ENCODE assay signal across 8 cellular contexts in genomic region chr7:38630720-38631673, GRCh38. TPM values are rescaled to one million over a fixed set of nuclear protein-coding genes. Genes with fewer than 3 reads are reported as not detected.
DNase-seq lines count a peak whose midpoint lies in the region; ATAC-seq, FAIRE-seq and TF ChIP-seq lines count a peak whose summit lies in the region.

TSS of gene AMPH (minus strand) at chr7:38631373. CDS start at chr7:38631351, 22 bp downstream.

- H3K36me3 ChIP-seq in H1 (ENCODE audit: control insufficient read depth in 2 of 4, insufficient read depth in 4 of 4, low read length in 3 of 4): no peaks in the 10 kb centered on the region
- H3K36me3 ChIP-seq in lower lobe of right lung: no peaks in the 10 kb centered on the region

- no peak within 1 kb of the TSS for H2BK120ac ChIP-seq in H1 (replicated peaks; ENCODE audit: low read depth, low read length)

- DNase-seq in activated naive CD4-positive, alpha-beta T cell treated with anti-CD3 and anti-CD28 coated beads for 36 hours: peak; percentile 31
- DNase-seq in activated naive CD4-positive, alpha-beta T cell treated with Interleukin-2 at 50 U/mL for 16 hours: no peak
- DNase-seq in T-helper 17 cell (no peak), H1 (ENCODE audit: low read depth in 1 of 2, low spot score in 2 of 2) (peak; percentile 44 to 86), lower lobe of right lung (peak; percentile 48), cortex of kidney (lab: John Stamatoyannopoulos, UW) (no peak)
- peak; percentile 55 for DNase-seq in stimulated activated CD8-positive, alpha-beta memory T cell treated with anti-CD3 and anti-CD28 coated beads, Interleukin-4, amount 100 ng/mL, for 48 hours

- no peak within 1 kb of the TSS for H2BK5ac ChIP-seq in H1 (ENCODE audit: low read depth, low read length)

- TF ChIP-seq CTCF in H1 (IDR thresholded peaks at IDR 0.05; ENCODE audit: control extremely low read depth in 1 of 3, insufficient read depth in 1 of 3, low read depth in 1 of 3, low read length in 3 of 3) (0 out of 4 replicates have a peak, but pooled peaks of 1 of the 3 experiments have one; percentile 2), lower lobe of right lung (IDR thresholded peaks at IDR 0.05) (no peak)

- H3K27me3 ChIP-seq in H1 (replicated peaks in 1 of 4; ENCODE audit: control insufficient read depth in 3 of 4, extremely low read depth in 1 of 4, insufficient read depth in 3 of 4, low read length in 3 of 4) (peaks cover 10 to 28% (median 24%) of the 10 kb centered on the region in 4 experiments), lower lobe of right lung (ENCODE audit: low read depth) (peaks cover 32% of the 10 kb centered on the region)

- no peaks in the 10 kb centered on the region for H3K79me2 ChIP-seq in H1 (ENCODE audit: control insufficient read depth in 1 of 2, insufficient read depth in 2 of 2, low read length in 2 of 2)

- H3K4me1 ChIP-seq in H1 (replicated peaks in 1 of 4; ENCODE audit: control insufficient read depth in 3 of 4, insufficient read depth in 4 of 4, low read length in 3 of 4): peaks cover 0 to 3% (median 0%) of the 10 kb centered on the region in 4 experiments; a peak in 1 of 7 replicates
- peaks cover 4% of the 10 kb centered on the region for H3K4me1 ChIP-seq in lower lobe of right lung

- H3K4me2 ChIP-seq in H1 (ENCODE audit: insufficient read depth in 1 of 2, low read depth in 2 of 2, low read length in 2 of 2): peak within 1 kb of the TSS; percentile 48 to 81

- peak within 1 kb of the TSS; percentile 30 to 79 (median 46); a peak in 5 of 7 replicates for H3K9ac ChIP-seq in H1 (replicated peaks in 1 of 4; ENCODE audit: extremely low read depth in 1 of 4, low read depth in 3 of 4, low read length in 3 of 4)

- WGBS in H1 (ENCODE audit: extremely low coverage in 1 of 2, insufficient coverage in 1 of 2, insufficient read length in 1 of 2, insufficient replicate concordance in 2 of 2, low coverage in 1 of 2, low lambda C conversion rate in 2 of 2, missing lambda C conversion rate in 1 of 2), 2 experiments: 3% methylated on average over 45 of the region's 105 CpGs; no CpG with 5 or more reads in 1 of the 2 experiments

- FAIRE-seq in H1 (lab: Jason Lieb, UNC): no peak

- no peaks in the 10 kb centered on the region for H4K20me1 ChIP-seq in H1 (replicated peaks in 1 of 2; ENCODE audit: control insufficient read depth in 1 of 2, insufficient read depth in 2 of 2, low read length in 2 of 2)

- no peak within 1 kb of the TSS; the same call in 1 of the 2 replicates for H3K18ac ChIP-seq in H1 (ENCODE audit: extremely low read depth, low read length)

- peak within 1 kb of the TSS; percentile 86; the same call in 1 of the 2 replicates for H2AFZ ChIP-seq in H1 (ENCODE audit: low read length)

- intact Hi-C loops in activated naive CD4-positive, alpha-beta T cell treated with anti-CD3 and anti-CD28 coated beads for 36 hours (cut with micrococcal nuclease): no loop called here
- intact Hi-C loops in lower lobe of right lung (cut with DNase I): no loop called here

- H3K27ac ChIP-seq in H1 (ENCODE audit: low read depth, low read length) (no peak within 1 kb of the TSS), lower lobe of right lung (no peak within 1 kb of the TSS)

- peaks cover 11% of the 10 kb centered on the region for H3K4me1 Mint-ChIP-seq in activated naive CD4-positive, alpha-beta T cell treated with anti-CD3 and anti-CD28 coated beads for 36 hours (ENCODE audit: low read depth)
- H3K4me1 Mint-ChIP-seq in T-helper 17 cell: peaks cover 3% of the 10 kb centered on the region

- TF ChIP-seq EP300 in H1 (IDR thresholded peaks at IDR 0.05; ENCODE audit: borderline replicate concordance in 1 of 2, low read depth in 2 of 2, low read length in 2 of 2): no peak; a peak in 1 of 3 replicates

- POLR2A ChIA-PET in H1 (lab: Charles Lee; ENCODE audit: partially characterized antibody): interaction anchor here (0.7 to 1.2 kb wide), 5 partner anchors 11 to 450 kb away, joined by 3 to 5 read pairs (median 3); no protein-coding TSS in a partner anchor

- H3K9me3 Mint-ChIP-seq in activated naive CD4-positive, alpha-beta T cell treated with anti-CD3 and anti-CD28 coated beads for 36 hours: no peaks in the 10 kb centered on the region

- no peak within 1 kb of the TSS for H3K27ac Mint-ChIP-seq in activated naive CD4-positive, alpha-beta T cell treated with anti-CD3 and anti-CD28 coated beads for 36 hours
- H3K27ac Mint-ChIP-seq in T-helper 17 cell: no peak within 1 kb of the TSS

- no peak within 1 kb of the TSS for H4K91ac ChIP-seq in H1 (replicated peaks; ENCODE audit: insufficient read length, low read length)

- no peak within 1 kb of the TSS for H2BK15ac ChIP-seq in H1 (ENCODE audit: low read length)

- peak within 1 kb of the TSS; percentile 64 for H3K4me3 Mint-ChIP-seq in activated naive CD4-positive, alpha-beta T cell treated with anti-CD3 and anti-CD28 coated beads for 36 hours
- peak within 1 kb of the TSS; percentile 79 for H3K4me3 Mint-ChIP-seq in T-helper 17 cell

- ATAC-seq in T-helper 17 cell (no peak), lower lobe of right lung (peak; percentile 23 to 65), HG03378 (IDR thresholded peaks at IDR 0.05; ENCODE audit: unreplicated experiment) (no peak)

- no peak within 1 kb of the TSS for H2AK5ac ChIP-seq in H1 (ENCODE audit: low read depth, low read length)

- no peak within 1 kb of the TSS for H3K14ac ChIP-seq in H1 (ENCODE audit: insufficient read length)

- no peak within 1 kb of the TSS for H3K56ac ChIP-seq in H1 (replicated peaks; ENCODE audit: insufficient read length, low read depth, low read length)

- no peak within 1 kb of the TSS for H3K4ac ChIP-seq in H1 (replicated peaks; ENCODE audit: insufficient read length, low read depth, low read length)

- no peak within 1 kb of the TSS for H4K5ac ChIP-seq in H1 (ENCODE audit: insufficient read length, low read depth, low read length)

- CTCF ChIA-PET in activated naive CD4-positive, alpha-beta T cell treated with anti-CD3 and anti-CD28 coated beads for 36 hours (lab: Charles Lee): interaction anchor here (0.7 to 2.0 kb wide), 5 partner anchors 10 to 232 kb away, joined by 3 to 11 read pairs (median 3); no protein-coding TSS in a partner anchor
- CTCF ChIA-PET in H1 (lab: Charles Lee; ENCODE audit: partially characterized antibody): interaction anchor here (0.6 to 2.4 kb wide), 14 partner anchors 16 to 220 kb away, joined by 3 to 9 read pairs (median 3); no protein-coding TSS in a partner anchor

- H3K27me3 Mint-ChIP-seq in activated naive CD4-positive, alpha-beta T cell treated with anti-CD3 and anti-CD28 coated beads for 36 hours (ENCODE audit: low read depth): peaks cover 45% of the 10 kb centered on the region
- H3K27me3 Mint-ChIP-seq in T-helper 17 cell: peaks cover 59% of the 10 kb centered on the region

- H3K36me3 Mint-ChIP-seq in activated naive CD4-positive, alpha-beta T cell treated with anti-CD3 and anti-CD28 coated beads for 36 hours (ENCODE audit: low read depth): no peaks in the 10 kb centered on the region
- peaks cover 2% of the 10 kb centered on the region for H3K36me3 Mint-ChIP-seq in T-helper 17 cell (ENCODE audit: low read depth)

- no peak for TF ChIP-seq RAD21 in H1 (IDR thresholded peaks at IDR 0.05 in 1 of 2, conservative IDR thresholded peaks at IDR 0.05 in 1 of 2; ENCODE audit: low read depth in 2 of 2, low read length in 2 of 2)

- peak within 1 kb of the TSS; percentile 76 for H4K8ac ChIP-seq in H1 (ENCODE audit: extremely low read depth, insufficient read depth, low read length)

- TF ChIP-seq POLR2A in H1 (IDR thresholded peaks at IDR 0.05; ENCODE audit: control extremely low read depth in 1 of 2, low read depth in 2 of 2, low read length in 2 of 2): no peak; a peak in 1 of 3 replicates

- no peak within 1 kb of the TSS for H3K23ac ChIP-seq in H1 (ENCODE audit: insufficient read length)

- H3K23me2 ChIP-seq in H1 (ENCODE audit: low read depth, low read length): no peaks in the 10 kb centered on the region; the same call in 1 of the 2 replicates

- H3K4me3 ChIP-seq in H1 (ENCODE audit: extremely low read depth in 1 of 4, insufficient read depth in 2 of 4, low read depth in 3 of 4, low read length in 4 of 4): peak within 1 kb of the TSS; percentile 51 to 77 (median 61)
- H3K4me3 ChIP-seq in lower lobe of right lung: peak within 1 kb of the TSS; percentile 37

- no peak within 1 kb of the TSS for H2BK20ac ChIP-seq in H1 (ENCODE audit: low read length)

- H3K9me3 ChIP-seq in T-helper 17 cell (ENCODE audit: control insufficient read depth, low read length, poor library complexity, severe bottlenecking) (no peaks in the 10 kb centered on the region), H1 (ENCODE audit: insufficient read depth in 2 of 2, low read depth in 1 of 2, low read length in 1 of 2) (no peaks in the 10 kb centered on the region), lower lobe of right lung (no peaks in the 10 kb centered on the region)

- H2BK12ac ChIP-seq in H1 (ENCODE audit: low read depth, low read length): no peak within 1 kb of the TSS

- H3K79me1 ChIP-seq in H1 (ENCODE audit: low read depth, low read length): no peaks in the 10 kb centered on the region; the same call in 1 of the 2 replicates

TF ChIP-seq in H1, 55 proteins besides CTCF, POLR2A, EP300 and RAD21 (continues in another document):
- TF ChIP-seq YY1 (IDR thresholded peaks at IDR 0.05; ENCODE audit: low read depth, low read length) (peak; percentile 78; the same call in 1 of the 2 replicates), KDM4A (IDR thresholded peaks at IDR 0.05; ENCODE audit: low read depth, low read length, severe bottlenecking) (peak; percentile 91), TCF12 (IDR thresholded peaks at IDR 0.05; ENCODE audit: low read depth, low read length) (no peak), CBX8 (IDR thresholded peaks at IDR 0.05; ENCODE audit: borderline replicate concordance, low read depth, low read length) (no peak), SUZ12 (IDR thresholded peaks at IDR 0.05; ENCODE audit: low read length) (peak; percentile 69), RXRA (IDR thresholded peaks at IDR 0.05; ENCODE audit: insufficient read depth, low read depth, low read length) (no peak), FOSL1 (IDR thresholded peaks at IDR 0.05; ENCODE audit: insufficient read depth, low read depth, low read length) (no peak), CREB1 (IDR thresholded peaks at IDR 0.05) (0 out of 2 replicates have a peak, but pooled peaks have one; percentile 28), ASH2L (IDR thresholded peaks at IDR 0.05; ENCODE audit: low read length) (peak; percentile 78)

RNA-seq across cellular contexts. Expression of gene AMPH, which starts in this region (rescaled TPM):
- under 1 TPM in 1 of 2 experiments, not detected in 1; 0.07 TPM for total RNA-seq in activated naive CD4-positive, alpha-beta T cell treated with anti-CD3 and anti-CD28 coated beads for 36 hours
- total RNA-seq in T-helper 17 cell: not detected
- total RNA-seq in H1 (2021; fragmentation: NEBNext Ultra II Directional; extraction: Animal tissue kit (Norgen Biotek cat#: 25700)): 12.1 and 12.2 TPM in 2 replicates
- 3.6 and 7.3 TPM in 2 replicates for polyA plus RNA-seq in H1 (2011; rRNA removed)
- 6.4 TPM for polyA plus RNA-seq in H1 (2011; cell fraction: cytosol; rRNA removed)
- polyA plus RNA-seq in H1 (2011; cell fraction: nucleus; rRNA removed): 9.6 TPM
- 8.9 to 11.1 TPM (median 10.0 TPM) in 4 replicates for polyA plus RNA-seq in H1 (2012, experiment 1 of 2)
- 1.4 TPM for polyA plus RNA-seq in H1 (2012, experiment 2 of 2)
- 4.8 TPM for polyA plus RNA-seq in H1 (2013, experiment 1 of 2)
- polyA plus RNA-seq in H1 (2013, experiment 2 of 2): 5.0 TPM
- 11.5 and 16.3 TPM in 2 replicates for polyA minus RNA-seq in H1 (2011; rRNA and poly(A)+ RNA removed)
- polyA minus RNA-seq in H1 (2011; cell fraction: cytosol; rRNA and poly(A)+ RNA removed): 6.9 TPM
- 13.0 TPM for polyA minus RNA-seq in H1 (2011; cell fraction: nucleus; rRNA and poly(A)+ RNA removed)
- 1.2 TPM for total RNA-seq in lower lobe of right lung

Comparison
In these comparisons a context has a peak if more than half of its experiments do, and no peak if none do; other contexts are left out.
1. Peak in DNase-seq in activated naive CD4-positive, alpha-beta T cell treated with anti-CD3 and anti-CD28 coated beads for 36 hours; RNA of the gene not detected or under 1 TPM.
2. DNase-seq: peak in H1 (2 of 2), lower lobe of right lung (single experiment) and stimulated activated CD8-positive, alpha-beta memory T cell treated with anti-CD3 and anti-CD28 coated beads, Interleukin-4, amount 100 ng/mL, for 48 hours (single experiment); none in activated naive CD4-positive, alpha-beta T cell treated with Interleukin-2 at 50 U/mL for 16 hours (single experiment), T-helper 17 cell (0 of 3) and cortex of kidney (single experiment).
3. ATAC-seq: peak in lower lobe of right lung (2 of 2); none in T-helper 17 cell (single experiment) and HG03378 (single experiment).